Comparison of ENCODE assay signal across 21 cellular contexts in the genomic region with DNA sequence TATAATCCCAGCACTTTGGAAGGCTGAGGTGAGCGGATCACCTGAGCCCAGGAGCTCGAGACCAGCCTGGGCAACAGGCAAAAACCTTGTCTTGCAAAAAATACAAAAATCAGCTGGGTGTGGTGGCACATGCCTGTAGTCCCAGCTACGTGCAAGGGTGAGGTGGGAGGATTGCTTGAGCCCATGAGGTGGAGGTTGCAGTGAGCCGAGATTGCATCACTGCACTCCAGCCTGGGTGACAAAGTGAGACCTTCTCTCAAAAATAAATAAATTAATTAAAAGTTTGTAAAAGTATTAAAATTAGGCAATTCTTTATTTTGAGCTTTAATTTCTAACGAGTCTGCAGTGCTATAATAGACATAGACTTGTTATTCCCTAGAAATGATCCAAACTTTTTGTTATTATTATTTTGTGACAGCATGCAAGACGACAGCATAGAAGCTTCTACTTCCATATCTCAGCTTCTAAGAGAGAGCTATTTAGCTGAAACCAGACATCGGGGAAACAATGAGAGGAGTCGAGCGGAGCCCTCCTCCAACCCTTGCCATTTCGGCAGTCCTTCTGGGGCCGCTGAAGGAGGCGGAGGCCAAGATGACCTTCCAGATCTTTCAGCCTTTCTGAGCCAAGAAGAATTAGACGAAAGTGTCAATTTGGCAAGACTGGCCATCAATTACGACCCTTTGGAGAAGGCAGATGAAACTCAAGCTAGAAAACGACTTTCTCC. TPM values are rescaled to one million over a fixed set of nuclear protein-coding genes. Genes with fewer than 3 reads are reported as not detected.
"Had no signal": no experiment of that assay in that cellular context is flagged by ENCODE, and none has a peak within 500 bp of the region (broad histone marks: within the 10 kb centered on the region; RNA-seq: fewer than 3 reads in every experiment).

No MANE protein-coding gene starts in this region.

- H3K9me3 Mint-ChIP-seq: activated CD4-positive, alpha-beta memory T cell treated with anti-CD3 and anti-CD28 coated beads, Interleukin-2, amount 10 ng/mL, durations not matched to agents 7 days and 5 days; activated naive CD4-positive, alpha-beta T cell treated with anti-CD3 and anti-CD28 coated beads, Interleukin-2, amount 50 U/mL, for 24 hours; activated T-cell treated with anti-CD3 and anti-CD28 coated beads, Interleukin-2, amount 50 U/mL, for 4 hours; central memory CD8-positive, alpha-beta T cell; naive thymus-derived CD4-positive, alpha-beta T cell; stimulated activated effector memory CD8-positive, alpha-beta T cell treated with anti-CD3 and anti-CD28 coated beads, Interleukin-12 subunit alpha, Interleukin-12 subunit beta, amount 100 ng/mL, for 72 hours; T-helper 1 cell treated with Interleukin-12 subunit alpha and Interleukin-12 subunit beta and Interleukin-4 antibody, amounts not matched to agents 30 μg/mL and 1 μg/mL, for 36 hours; WTC11 had no signal

- H3K4me3 ChIP-seq: lung, right lobe of liver, thyroid gland had no signal

- H3K4me1 ChIP-seq: thyroid gland had no signal

- H3K36me3 Mint-ChIP-seq: activated naive CD4-positive, alpha-beta T cell treated with anti-CD3 and anti-CD28 coated beads, Interleukin-2, amount 50 U/mL, for 24 hours; naive thymus-derived CD4-positive, alpha-beta T cell; stimulated activated effector memory CD8-positive, alpha-beta T cell treated with anti-CD3 and anti-CD28 coated beads, Interleukin-12 subunit alpha, Interleukin-12 subunit beta, amount 100 ng/mL, for 72 hours; WTC11 had no signal

- H3K4me1 Mint-ChIP-seq: activated CD4-positive, alpha-beta memory T cell treated with anti-CD3 and anti-CD28 coated beads, Interleukin-2, amount 10 ng/mL, durations not matched to agents 7 days and 5 days; activated naive CD4-positive, alpha-beta T cell treated with anti-CD3 and anti-CD28 coated beads, Interleukin-2, amount 50 U/mL, for 24 hours; naive thymus-derived CD4-positive, alpha-beta T cell had no signal

- DNase-seq: activated CD4-positive, alpha-beta memory T cell treated with anti-CD3 and anti-CD28 coated beads, Interleukin-2, amount 10 ng/mL, durations not matched to agents 7 days and 5 days; activated CD4-positive, alpha-beta T cell treated with anti-CD3 and anti-CD28 coated beads for 4 hours; activated effector memory CD4-positive, alpha-beta T cell treated with Interleukin-2 at 50 U/mL for 16 hours; activated T-cell treated with anti-CD3 and anti-CD28 coated beads, Interleukin-2, amount 50 U/mL, for 4 hours; cortex of kidney; effector CD4-positive, alpha-beta T cell; foreskin melanocyte; head of caudate nucleus; kidney glomerular epithelial cell; naive thymus-derived CD4-positive, alpha-beta T cell; nucleus accumbens; right lobe of liver; thyroid gland had no signal

- H3K27ac Mint-ChIP-seq: activated CD4-positive, alpha-beta memory T cell treated with anti-CD3 and anti-CD28 coated beads, Interleukin-2, amount 10 ng/mL, durations not matched to agents 7 days and 5 days; activated naive CD4-positive, alpha-beta T cell treated with anti-CD3 and anti-CD28 coated beads, Interleukin-2, amount 50 U/mL, for 24 hours; naive thymus-derived CD4-positive, alpha-beta T cell; progenitor cell of endocrine pancreas; stimulated activated effector memory CD8-positive, alpha-beta T cell treated with anti-CD3 and anti-CD28 coated beads, Interleukin-12 subunit alpha, Interleukin-12 subunit beta, amount 100 ng/mL, for 72 hours; T-helper 1 cell treated with Interleukin-12 subunit alpha and Interleukin-12 subunit beta and Interleukin-4 antibody, amounts not matched to agents 30 μg/mL and 1 μg/mL, for 36 hours; WTC11 had no signal

- H3K27ac ChIP-seq: right lobe of liver, thyroid gland had no signal

- H3K9me3 ChIP-seq: right lobe of liver, thyroid gland had no signal

- H3K27me3 ChIP-seq: right lobe of liver, thyroid gland had no signal

- H3K4me3 Mint-ChIP-seq: activated CD4-positive, alpha-beta memory T cell treated with anti-CD3 and anti-CD28 coated beads, Interleukin-2, amount 10 ng/mL, durations not matched to agents 7 days and 5 days; activated naive CD4-positive, alpha-beta T cell treated with anti-CD3 and anti-CD28 coated beads, Interleukin-2, amount 50 U/mL, for 24 hours; activated T-cell treated with anti-CD3 and anti-CD28 coated beads, Interleukin-2, amount 50 U/mL, for 4 hours; central memory CD8-positive, alpha-beta T cell; naive thymus-derived CD4-positive, alpha-beta T cell; stimulated activated effector memory CD8-positive, alpha-beta T cell treated with anti-CD3 and anti-CD28 coated beads, Interleukin-12 subunit alpha, Interleukin-12 subunit beta, amount 100 ng/mL, for 72 hours; T-helper 1 cell treated with Interleukin-12 subunit alpha and Interleukin-12 subunit beta and Interleukin-4 antibody, amounts not matched to agents 30 μg/mL and 1 μg/mL, for 36 hours; WTC11 had no signal

- ATAC-seq: activated T-cell treated with anti-CD3 and anti-CD28 coated beads, Interleukin-2, amount 50 U/mL, for 4 hours; naive thymus-derived CD4-positive, alpha-beta T cell; right lobe of liver; stimulated activated effector memory CD8-positive, alpha-beta T cell treated with anti-CD3 and anti-CD28 coated beads, Interleukin-12 subunit alpha, Interleukin-12 subunit beta, amount 100 ng/mL, for 72 hours had no signal

- H3K36me3 ChIP-seq: right lobe of liver, thyroid gland had no signal

RNA-seq across cellular contexts. Expression of a gene that starts 11.9 kb away (rescaled TPM):
- total RNA-seq: activated CD4-positive, alpha-beta memory T cell treated with anti-CD3 and anti-CD28 coated beads, Interleukin-2, amount 10 ng/mL, durations not matched to agents 7 days and 5 days; activated T-cell treated with anti-CD3 and anti-CD28 coated beads, Interleukin-2, amount 50 U/mL, for 4 hours; mononuclear cell; naive thymus-derived CD4-positive, alpha-beta T cell; WTC11 had no signal
